ENCODE assay signal across 26 cellular contexts in the genomic region with DNA sequence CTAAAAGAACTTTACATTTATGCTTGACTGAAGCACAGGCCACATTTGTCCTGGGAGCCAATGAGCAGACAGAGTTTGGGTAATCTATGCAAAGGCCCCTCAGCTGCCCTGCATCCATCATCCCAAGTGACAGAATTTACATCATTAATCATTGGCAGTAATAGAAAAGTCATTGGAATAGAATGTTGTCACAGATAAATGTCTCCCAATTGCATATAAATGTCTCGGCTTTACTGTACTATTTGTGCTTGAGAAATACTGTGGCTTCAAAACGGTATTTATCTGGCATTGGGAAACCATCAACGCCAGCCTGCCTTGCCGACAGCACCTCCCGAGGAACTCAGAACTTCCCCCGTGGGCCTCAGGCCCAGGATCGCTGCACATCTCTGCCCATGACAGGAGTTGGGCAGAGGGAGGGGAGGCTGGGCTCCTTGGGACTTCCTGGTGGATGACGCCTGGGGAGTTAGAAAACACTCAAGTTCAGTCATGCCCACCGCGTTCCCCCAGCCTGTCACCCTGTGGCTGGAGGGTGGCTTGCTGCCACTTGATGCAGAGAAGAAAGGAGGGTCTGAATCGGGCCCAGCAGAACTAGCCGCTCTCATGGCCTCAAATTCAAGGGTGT.
A peak's percentile ranks its signal among the peaks of the same experiment; 100 is the strongest.
DNase-seq lines count a peak whose midpoint lies in the region; ATAC-seq, FAIRE-seq and TF ChIP-seq lines count a peak whose summit lies in the region.
"Had no signal": no experiment of that assay in that cellular context is flagged by ENCODE, and none has a peak within 500 bp of the region (broad histone marks: within the 10 kb centered on the region; RNA-seq: fewer than 3 reads in every experiment).

No MANE protein-coding gene starts in this region.

- no peak for DNase-seq in activated naive CD8-positive, alpha-beta T cell treated with anti-CD3 and anti-CD28 coated beads, Interleukin-2, amount 10 ng/mL, durations not matched to agents 7 days and 5 days
- no peak for DNase-seq in activated naive CD8-positive, alpha-beta T cell treated with anti-CD3 and anti-CD28 coated beads, Interleukin-2, amount 50 U/mL, for 24 hours
- DNase-seq in bronchial epithelial cell (ENCODE audit: low read depth) (peak; percentile 64), left kidney (ENCODE audit: low read depth, low spot score) (peak; percentile 46), NCI-H510A treated with DMSO at 0.1 percent for 48 hours (lab: John Stamatoyannopoulos, UW) (no peak)
- no peak for DNase-seq in activated CD8-positive, alpha-beta memory T cell treated with anti-CD3 and anti-CD28 coated beads, Interleukin-2, amount 50 U/mL, for 4 hours
- no peak for DNase-seq in natural killer cell treated with Interleukin-12 subunit alpha and Interleukin-12 subunit beta and Interleukin-15 and Interleukin-18, amount 100 ng/mL, for 72 hours (ENCODE audit: low spot score)
- DNase-seq: activated CD4-positive, CD25-positive, alpha-beta regulatory T cell; activated CD8-positive, alpha-beta T cell treated with anti-CD3 and anti-CD28 coated beads for 36 hours; activated gamma-delta T cell; BE2C; Calu3; dermis blood vessel endothelial cell; gastrocnemius medialis; lower lobe of right lung; NCI-H1436; NCI-H526 treated with DMSO at 0.1 percent for 48 hours; retina; stimulated activated CD4-positive, alpha-beta T cell treated with anti-CD3 and anti-CD28 coated beads, Interleukin-4, amount 100 ng/mL, for 24 hours; stimulated activated naive CD4-positive, alpha-beta T cell treated with Interleukin-2 at 50 U/mL for 16 hours had no signal

- no peak overlapping the region for H3K4me3 Mint-ChIP-seq in activated naive CD8-positive, alpha-beta T cell treated with anti-CD3 and anti-CD28 coated beads, Interleukin-2, amount 10 ng/mL, durations not matched to agents 7 days and 5 days
- H3K4me3 Mint-ChIP-seq in activated naive CD8-positive, alpha-beta T cell treated with anti-CD3 and anti-CD28 coated beads, Interleukin-2, amount 50 U/mL, for 24 hours: no peak overlapping the region
- H3K4me3 Mint-ChIP-seq in natural killer cell treated with Interleukin-12 subunit alpha and Interleukin-12 subunit beta and Interleukin-15 and Interleukin-18, amount 100 ng/mL, for 72 hours: no peak overlapping the region
- H3K4me3 Mint-ChIP-seq: activated CD8-positive, alpha-beta T cell treated with anti-CD3 and anti-CD28 coated beads for 36 hours had no signal

- H3K27me3 ChIP-seq in bronchial epithelial cell (ENCODE audit: control insufficient read depth, insufficient read depth, low read length): no peaks in the 10 kb centered on the region
- H3K27me3 ChIP-seq: BE2C had no signal

- FAIRE-seq in bronchial epithelial cell (lab: Jason Lieb, UNC): no peak
- FAIRE-seq: endothelial cell of umbilical vein, H1, islet of Langerhans had no signal

- ATAC-seq in activated naive CD8-positive, alpha-beta T cell treated with anti-CD3 and anti-CD28 coated beads, Interleukin-2, amount 10 ng/mL, durations not matched to agents 7 days and 5 days (ENCODE audit: low read depth): no peak
- no peak for ATAC-seq in activated naive CD8-positive, alpha-beta T cell treated with anti-CD3 and anti-CD28 coated beads, Interleukin-2, amount 50 U/mL, for 24 hours
- no peak for ATAC-seq in natural killer cell treated with Interleukin-12 subunit alpha and Interleukin-12 subunit beta and Interleukin-15 and Interleukin-18, amount 100 ng/mL, for 72 hours
- no peak for ATAC-seq in GM21576 (IDR thresholded peaks at IDR 0.05; ENCODE audit: unreplicated experiment)
- ATAC-seq: activated CD8-positive, alpha-beta T cell treated with anti-CD3 and anti-CD28 coated beads for 36 hours; gastrocnemius medialis; lower lobe of right lung; Right ventricle myocardium inferior had no signal

- no peak overlapping the region for H3K4me3 ChIP-seq in bronchial epithelial cell (ENCODE audit: low read depth, low read length)
- H3K4me3 ChIP-seq: gastrocnemius medialis, lower lobe of right lung, tibial nerve had no signal

- POLR2A ChIA-PET in activated naive CD8-positive, alpha-beta T cell treated with anti-CD3 and anti-CD28 coated beads, Interleukin-2, amount 10 ng/mL, durations not matched to agents 7 days and 5 days (lab: Charles Lee): no interaction called here

- H3K36me3 Mint-ChIP-seq in activated naive CD8-positive, alpha-beta T cell treated with anti-CD3 and anti-CD28 coated beads, Interleukin-2, amount 10 ng/mL, durations not matched to agents 7 days and 5 days: no peaks in the 10 kb centered on the region
- H3K36me3 Mint-ChIP-seq in activated naive CD8-positive, alpha-beta T cell treated with anti-CD3 and anti-CD28 coated beads, Interleukin-2, amount 50 U/mL, for 24 hours (ENCODE audit: low read depth): no peaks in the 10 kb centered on the region
- no peaks in the 10 kb centered on the region for H3K36me3 Mint-ChIP-seq in natural killer cell treated with Interleukin-12 subunit alpha and Interleukin-12 subunit beta and Interleukin-15 and Interleukin-18, amount 100 ng/mL, for 72 hours

- H3K4me1 Mint-ChIP-seq in activated naive CD8-positive, alpha-beta T cell treated with anti-CD3 and anti-CD28 coated beads, Interleukin-2, amount 10 ng/mL, durations not matched to agents 7 days and 5 days: peaks cover 9% of the 10 kb centered on the region
- no peaks in the 10 kb centered on the region for H3K4me1 Mint-ChIP-seq in activated naive CD8-positive, alpha-beta T cell treated with anti-CD3 and anti-CD28 coated beads, Interleukin-2, amount 50 U/mL, for 24 hours
- H3K4me1 Mint-ChIP-seq in natural killer cell treated with Interleukin-12 subunit alpha and Interleukin-12 subunit beta and Interleukin-15 and Interleukin-18, amount 100 ng/mL, for 72 hours (ENCODE audit: low read depth in 2 of 2): peaks cover 0 to 4% of the 10 kb centered on the region in 2 donors

- H3K36me3 ChIP-seq in bronchial epithelial cell (ENCODE audit: control insufficient read depth, insufficient read depth, low read length): no peaks in the 10 kb centered on the region
- H3K36me3 ChIP-seq: BE2C, gastrocnemius medialis, lower lobe of right lung, tibial nerve had no signal

- peaks cover 9% of the 10 kb centered on the region for H3K27me3 Mint-ChIP-seq in activated naive CD8-positive, alpha-beta T cell treated with anti-CD3 and anti-CD28 coated beads, Interleukin-2, amount 10 ng/mL, durations not matched to agents 7 days and 5 days
- peaks cover 24% of the 10 kb centered on the region for H3K27me3 Mint-ChIP-seq in activated naive CD8-positive, alpha-beta T cell treated with anti-CD3 and anti-CD28 coated beads, Interleukin-2, amount 50 U/mL, for 24 hours
- peaks cover 3 to 5% of the 10 kb centered on the region in 2 donors for H3K27me3 Mint-ChIP-seq in natural killer cell treated with Interleukin-12 subunit alpha and Interleukin-12 subunit beta and Interleukin-15 and Interleukin-18, amount 100 ng/mL, for 72 hours

- no peak for TF ChIP-seq CTCF in bronchial epithelial cell (IDR thresholded peaks at IDR 0.05; ENCODE audit: insufficient read depth, low read length, severe bottlenecking)

- H3K27ac Mint-ChIP-seq in activated naive CD8-positive, alpha-beta T cell treated with anti-CD3 and anti-CD28 coated beads, Interleukin-2, amount 10 ng/mL, durations not matched to agents 7 days and 5 days: peak overlapping the region; percentile 46
- H3K27ac Mint-ChIP-seq in activated naive CD8-positive, alpha-beta T cell treated with anti-CD3 and anti-CD28 coated beads, Interleukin-2, amount 50 U/mL, for 24 hours: no peak overlapping the region
- H3K27ac Mint-ChIP-seq in natural killer cell treated with Interleukin-12 subunit alpha and Interleukin-12 subunit beta and Interleukin-15 and Interleukin-18, amount 100 ng/mL, for 72 hours: no peak overlapping the region
- H3K27ac Mint-ChIP-seq: activated CD8-positive, alpha-beta T cell treated with anti-CD3 and anti-CD28 coated beads for 36 hours had no signal

- peaks cover 1% of the 10 kb centered on the region for H3K9me3 Mint-ChIP-seq in activated naive CD8-positive, alpha-beta T cell treated with anti-CD3 and anti-CD28 coated beads, Interleukin-2, amount 10 ng/mL, durations not matched to agents 7 days and 5 days
- no peaks in the 10 kb centered on the region for H3K9me3 Mint-ChIP-seq in activated naive CD8-positive, alpha-beta T cell treated with anti-CD3 and anti-CD28 coated beads, Interleukin-2, amount 50 U/mL, for 24 hours
- no peaks in the 10 kb centered on the region for H3K9me3 Mint-ChIP-seq in natural killer cell treated with Interleukin-12 subunit alpha and Interleukin-12 subunit beta and Interleukin-15 and Interleukin-18, amount 100 ng/mL, for 72 hours

Comparison
In these comparisons a context has a peak if more than half of its experiments do, and no peak if none do; other contexts are left out.
1. DNase-seq: peak in bronchial epithelial cell (single experiment) and left kidney (single experiment); none in activated naive CD8-positive, alpha-beta T cell treated with anti-CD3 and anti-CD28 coated beads, Interleukin-2, amount 10 ng/mL, durations not matched to agents 7 days and 5 days (single experiment), activated naive CD8-positive, alpha-beta T cell treated with anti-CD3 and anti-CD28 coated beads, Interleukin-2, amount 50 U/mL, for 24 hours (single experiment), NCI-H510A treated with DMSO at 0.1 percent for 48 hours (single experiment), activated CD8-positive, alpha-beta memory T cell treated with anti-CD3 and anti-CD28 coated beads, Interleukin-2, amount 50 U/mL, for 4 hours (single experiment) and natural killer cell treated with Interleukin-12 subunit alpha and Interleukin-12 subunit beta and Interleukin-15 and Interleukin-18, amount 100 ng/mL, for 72 hours (single experiment).